7 cellular contexts compared by ENCODE assay signal in the genomic region with DNA sequence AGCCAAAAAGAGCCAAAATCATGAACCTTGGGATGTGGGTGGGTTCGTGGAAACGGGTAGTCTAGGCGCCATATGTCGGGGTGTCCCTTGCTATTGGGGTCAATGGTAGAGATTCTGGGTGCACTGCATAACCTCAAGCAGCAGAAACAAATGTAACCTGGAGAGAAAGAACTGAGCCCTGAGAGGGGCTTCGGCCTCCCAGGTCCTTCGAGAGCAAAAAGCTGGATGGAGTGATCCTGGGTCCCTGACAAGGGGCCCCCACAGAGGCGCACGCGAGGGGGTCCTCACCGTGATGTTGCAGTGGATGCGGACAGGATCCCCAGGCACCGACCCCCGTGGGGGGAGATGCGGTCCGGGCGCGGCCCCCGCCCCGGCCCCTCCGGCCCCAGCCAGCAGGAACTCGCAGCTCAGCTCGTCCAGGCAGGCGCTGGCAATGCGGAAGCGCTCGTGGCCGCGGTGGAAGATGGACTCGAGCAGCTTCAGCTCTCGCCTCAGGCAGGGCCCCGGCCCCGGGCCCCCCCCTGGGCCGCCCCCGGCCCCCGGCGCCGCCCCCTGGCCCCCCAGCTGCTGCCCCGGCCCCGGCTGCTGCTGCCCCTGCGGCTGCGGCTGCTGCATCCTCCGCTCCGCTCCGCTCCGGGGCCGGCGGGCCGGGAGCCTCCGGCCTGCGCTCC.
DNase-seq lines count a peak whose midpoint lies in the region; ATAC-seq and TF ChIP-seq lines count a peak whose summit lies in the region.

No MANE protein-coding gene starts in this region.

- no peaks in the 10 kb centered on the region for H3K27me3 Mint-ChIP-seq in memory B cell

- H3K9me3 Mint-ChIP-seq in memory B cell: no peaks in the 10 kb centered on the region

- H3K9ac ChIP-seq in duodenal mucosa (ENCODE audit: low read depth in 1 of 2, low read length in 2 of 2) (peak overlapping the region; percentile 68 to 69), subcutaneous abdominal adipose tissue (ENCODE audit: low read length in 5 of 5) (peak overlapping the region; percentile 39 to 92 (median 78))

- peak overlapping the region; percentile 88 for H3K27ac Mint-ChIP-seq in memory B cell

- DNase-seq in GM19238 (ENCODE audit: insufficient read length, low spot score) (peak; percentile 42), memory B cell (ENCODE audit: low spot score in 2 of 2) (peak; percentile 30 to 42), NCI-H446 treated with DMSO at 0.1 percent for 48 hours (lab: John Stamatoyannopoulos, UW) (no peak)

- H3K4me1 Mint-ChIP-seq in memory B cell: peaks cover 25% of the 10 kb centered on the region

- H3K36me3 ChIP-seq in duodenal mucosa (ENCODE audit: control insufficient read depth in 1 of 2, insufficient read depth in 2 of 2, low read length in 2 of 2) (peaks cover 23 to 29% of the 10 kb centered on the region in 2 donors), subcutaneous abdominal adipose tissue (ENCODE audit: control insufficient read depth in 5 of 5, insufficient read depth in 5 of 5, low read length in 5 of 5) (peaks cover 7 to 29% (median 28%) of the 10 kb centered on the region in 5 donors)

- H3K36me3 Mint-ChIP-seq in memory B cell: peaks cover 21% of the 10 kb centered on the region

- peak overlapping the region; percentile 91 for H3K4me3 Mint-ChIP-seq in memory B cell

- ATAC-seq in HG03139 (IDR thresholded peaks at IDR 0.05; ENCODE audit: unreplicated experiment): peak; percentile 9
- ATAC-seq in memory B cell (ENCODE audit: low read depth): peak; percentile 1

- H3K9me3 ChIP-seq in duodenal mucosa (ENCODE audit: control insufficient read depth in 1 of 2, low read length in 2 of 2) (no peaks in the 10 kb centered on the region), subcutaneous abdominal adipose tissue (ENCODE audit: control insufficient read depth in 5 of 5, low read length in 5 of 5) (no peaks in the 10 kb centered on the region)

- H3K27ac ChIP-seq in duodenal mucosa (ENCODE audit: low read depth, low read length) (no peak overlapping the region), subcutaneous abdominal adipose tissue (ENCODE audit: low read depth, low read length) (peak overlapping the region; percentile 63)

- H3K4me1 ChIP-seq in duodenal mucosa (ENCODE audit: control insufficient read depth in 1 of 2, insufficient read depth in 2 of 2, low read length in 2 of 2): peaks cover 20 to 28% of the 10 kb centered on the region in 2 donors
- H3K4me1 ChIP-seq in subcutaneous abdominal adipose tissue (ENCODE audit: control insufficient read depth in 5 of 5, insufficient read depth in 5 of 5, low read length in 5 of 5): peaks cover 17 to 35% (median 32%) of the 10 kb centered on the region in 5 donors

- H3K4me3 ChIP-seq in WI38 (ENCODE audit: low read depth, low read length) (peak overlapping the region; percentile 76), duodenal mucosa (ENCODE audit: low read depth in 1 of 2, low read length in 2 of 2) (peak overlapping the region; percentile 85 to 89), subcutaneous abdominal adipose tissue (ENCODE audit: low read depth in 1 of 5, low read length in 5 of 5) (peak overlapping the region; percentile 69 to 94 (median 77))

- TF ChIP-seq CTCF in WI38 (IDR thresholded peaks at IDR 0.05; ENCODE audit: low read depth, low read length): no peak

- no peaks in the 10 kb centered on the region for H3K27me3 ChIP-seq in duodenal mucosa (ENCODE audit: control insufficient read depth in 1 of 2, insufficient read depth in 2 of 2, low read length in 2 of 2)
- H3K27me3 ChIP-seq in subcutaneous abdominal adipose tissue (ENCODE audit: control insufficient read depth in 5 of 5, insufficient read depth in 4 of 5, low read length in 5 of 5): no peaks in the 10 kb centered on the region
